In genomic region chr1:246930830-246931548, GRCh38 we compare ENCODE assay signal across 8 cellular contexts. TPM values are rescaled to one million over a fixed set of nuclear protein-coding genes. Genes with fewer than 3 reads are reported as not detected.
A peak's percentile ranks its signal among the peaks of the same experiment; 100 is the strongest.
DNase-seq lines count a peak whose midpoint lies in the region; ATAC-seq, FAIRE-seq and TF ChIP-seq lines count a peak whose summit lies in the region.

No MANE protein-coding gene starts in this region.

- TF ChIP-seq POLR2A in H54 (IDR thresholded peaks at IDR 0.05; ENCODE audit: low read depth, low read length) (no peak), HepG2 (IDR thresholded peaks at IDR 0.05; ENCODE audit: insufficient read depth in 1 of 2, low read depth in 2 of 2, low read length in 2 of 2) (no peak)

- H4K20me1 ChIP-seq in HepG2 (ENCODE audit: insufficient read depth, low read length) = peaks cover 24% of the 10 kb centered on the region

- peak; percentile 28 to 58 for DNase-seq in NCI-H2081 (lab: John Stamatoyannopoulos, UW)
- no peak for DNase-seq in NCI-H2081 treated with DMSO at 0.1 percent for 48 hours (lab: John Stamatoyannopoulos, UW)
- peak; percentile 50 for DNase-seq in H54 (ENCODE audit: insufficient read length, low spot score)
- no peak for DNase-seq in LNCaP clone FGC (ENCODE audit: low read depth)
- DNase-seq in activated CD4-positive, CD25-positive, alpha-beta regulatory T cell treated with anti-CD3 and anti-CD28 coated beads, Interleukin-2, amount 50 U/mL, for 16 hours (ENCODE audit: low read depth, low spot score) = peak; percentile 12
- peak; percentile 77 for DNase-seq in coronary artery (ENCODE audit: low spot score)
- peak; percentile 33 for DNase-seq in HepG2 (ENCODE audit: low spot score)
- DNase-seq in stimulated activated CD4-positive, alpha-beta T cell treated with anti-CD3 and anti-CD28 coated beads, TNF-alpha, amount 100 ng/mL, for 24 hours (ENCODE audit: low read depth in 3 of 3) = peak; percentile 5 to 37 (median 20)

- H3K9ac ChIP-seq in HepG2 (ENCODE audit: insufficient read depth, low read depth, low read length) = peak overlapping the region; percentile 99

- peak; percentile 47 for TF ChIP-seq RAD21 in HepG2 (CRISPR knock-in tag; IDR thresholded peaks at IDR 0.05)

- POLR2A ChIA-PET in HepG2 (lab: Yijun Ruan, JAX) = no interaction called here

- no peaks in the 10 kb centered on the region; a peak in 1 of 5 replicates for H3K27me3 ChIP-seq in HepG2 (ENCODE audit: control insufficient read depth in 1 of 2, insufficient read depth in 2 of 2, low read length in 2 of 2)

- 2% methylated on average over 24 of the region's 76 CpGs for WGBS in HepG2 (ENCODE audit: low lambda C conversion rate)

- H3K4me1 ChIP-seq in HepG2 (ENCODE audit: insufficient read depth, low read length) = peaks cover 31% of the 10 kb centered on the region

- H3K36me3 ChIP-seq in HepG2 (replicated peaks in 1 of 2; ENCODE audit: control insufficient read depth in 1 of 2, insufficient read depth in 2 of 2, low read length in 2 of 2) = peaks cover 0 to 16% of the 10 kb centered on the region in 2 experiments; a peak in 3 of 5 replicates

- TF ChIP-seq EP300 in HepG2 (IDR thresholded peaks at IDR 0.05; ENCODE audit: low read depth in 2 of 2, low read length in 2 of 2) = no peak
- no peak for TF ChIP-seq EP300 in HepG2 (CRISPR knock-in tag; IDR thresholded peaks at IDR 0.05; ENCODE audit: borderline replicate concordance)

- CTCF ChIA-PET in HepG2 (lab: Yijun Ruan, JAX; ENCODE audit: low intra/inter-chr PET ratio, low total read pairs) = no interaction called here

- FAIRE-seq in H54 (lab: Jason Lieb, UNC) (no peak), HepG2 (lab: Jason Lieb, UNC) (no peak)

- intact Hi-C loops in HepG2 (cut with micrococcal nuclease; ENCODE audit: unreplicated experiment) = loop anchor here (2.0 to 10.0 kb wide), 2 partner anchors 148 to 184 kb away; partner anchors contain the start of gene ZNF670

- H3K27ac ChIP-seq in coronary artery (peak overlapping the region; percentile 93 to 100), HepG2 (ENCODE audit: extremely low read length, insufficient read depth, low read length) (peak overlapping the region; percentile 99)

- ATAC-seq in HepG2 = 0 out of 3 replicates have a peak, but pooled peaks have one; percentile 7

- peak overlapping the region; percentile 90 for H3K4me3 ChIP-seq in LNCaP clone FGC (ENCODE audit: low read depth, low read length)
- H3K4me3 ChIP-seq in coronary artery = peak overlapping the region; percentile 100
- H3K4me3 ChIP-seq in HepG2 (replicated peaks in 1 of 3; ENCODE audit: insufficient read depth in 1 of 3, low read depth in 2 of 3, low read length in 3 of 3) = peak overlapping the region; percentile 91 to 99 (median 91)

- H3K9me3 ChIP-seq in HepG2 (ENCODE audit: low read length) = no peaks in the 10 kb centered on the region

- TF ChIP-seq CTCF in LNCaP clone FGC (IDR thresholded peaks at IDR 0.05; ENCODE audit: control insufficient read depth, extremely low read depth, insufficient read depth) = no peak
- TF ChIP-seq CTCF in coronary artery (IDR thresholded peaks at IDR 0.05) = no peak
- no peak for TF ChIP-seq CTCF in HepG2 (CRISPR knock-in tag; IDR thresholded peaks at IDR 0.05)

- H3K79me2 ChIP-seq in HepG2 (ENCODE audit: insufficient read depth, low read length) = peaks cover 48% of the 10 kb centered on the region

- BruUV-seq in HepG2 (replicated peaks; lab: Mats Ljungman, UMichigan) = no TSS peak

- H2AFZ ChIP-seq in HepG2 (ENCODE audit: low read length) = no peak overlapping the region

- peak overlapping the region; percentile 85 for H3K4me2 ChIP-seq in HepG2 (ENCODE audit: low read depth, low read length)

- in situ Hi-C loops in HepG2 (cut with HindIII; ENCODE audit: extremely low pct_ligation_motif_present, low pct_unique_long_range_greater_than_20kb) = loop anchor here (10.0 kb wide), 1 partner anchor 174 kb away; the partner anchor contains the start of gene ZNF669

TF ChIP-seq in HepG2, 621 proteins besides CTCF, POLR2A, EP300 and RAD21 (continues in another document):
- TF ChIP-seq SOX13 (IDR thresholded peaks at IDR 0.05) (no peak), SOX13 (CRISPR knock-in tag; conservative IDR thresholded peaks at IDR 0.05 in 1 of 2, IDR thresholded peaks at IDR 0.05 in 1 of 2) (no peak), E2F2 (CRISPR knock-in tag; IDR thresholded peaks at IDR 0.05; ENCODE audit: borderline replicate concordance) (no peak; the same call in 1 of the 2 replicates), PHF8 (CRISPR knock-in tag; IDR thresholded peaks at IDR 0.05) (no peak), PATZ1 (CRISPR knock-in tag; IDR thresholded peaks at IDR 0.05) (no peak), ZNF263 (CRISPR knock-in tag; IDR thresholded peaks at IDR 0.05) (peak; percentile 30; the same call in 1 of the 2 replicates), SP5 (CRISPR knock-in tag; IDR thresholded peaks at IDR 0.05; ENCODE audit: borderline replicate concordance, low read depth) (no peak), ZBTB1 (CRISPR knock-in tag; IDR thresholded peaks at IDR 0.05; ENCODE audit: borderline replicate concordance) (peak; percentile 42; the same call in 1 of the 2 replicates), HDAC2 (CRISPR knock-in tag; IDR thresholded peaks at IDR 0.05) (no peak), ZNF530 (CRISPR knock-in tag; IDR thresholded peaks at IDR 0.05; ENCODE audit: low read depth) (no peak), MXI1 (IDR thresholded peaks at IDR 0.05; ENCODE audit: borderline replicate concordance, low read depth, low read length) (no peak), SNAI1 (CRISPR knock-in tag; IDR thresholded peaks at IDR 0.05; ENCODE audit: borderline replicate concordance) (no peak), PBX3 (CRISPR knock-in tag; IDR thresholded peaks at IDR 0.05; ENCODE audit: borderline replicate concordance) (no peak)

RNA-seq across cellular contexts. Expression of gene AHCTF1, which starts 0.8 kb away (rescaled TPM):
- total RNA-seq in HepG2 (2016; rRNA removed; fragmentation: Illumina TruSeq; extraction: Trizol) = 45.9 and 73.9 TPM in 2 replicates
- total RNA-seq in HepG2 (2016; cell fraction: cytosol; rRNA removed; fragmentation: Illumina TruSeq; extraction: Trizol; ENCODE audit: low read depth) = 6.0 and 6.6 TPM in 2 replicates
- 39.2 and 70.8 TPM in 2 replicates for total RNA-seq in HepG2 (2016; cell fraction: insoluble cytoplasmic fraction; rRNA removed; fragmentation: Illumina TruSeq; extraction: Trizol)
- total RNA-seq in HepG2 (2016; cell fraction: membrane; rRNA removed; fragmentation: Illumina TruSeq; extraction: Trizol) = 12.2 and 12.4 TPM in 2 replicates
- total RNA-seq in HepG2 (2016; cell fraction: nucleus; rRNA removed; fragmentation: Illumina TruSeq; extraction: Trizol) = 61.4 and 62.6 TPM in 2 replicates
- 14.8 and 16.6 TPM in 2 replicates for polyA plus RNA-seq in HepG2 (2011; rRNA removed)
- 5.6 and 9.1 TPM in 2 replicates for polyA plus RNA-seq in HepG2 (2011; cell fraction: cytosol; rRNA removed)
- polyA plus RNA-seq in HepG2 (2011; cell fraction: nucleus; rRNA removed) = 20.3 and 21.2 TPM in 2 replicates
- 21.1 and 24.2 TPM in 2 replicates for polyA plus RNA-seq in HepG2 (2012)
- 0.44 and 1.6 TPM in 2 replicates for polyA plus RNA-seq in HepG2 (2016; cell fraction: cytosol; fragmentation: Illumina TruSeq; extraction: Trizol; ENCODE audit: low read depth)
- polyA plus RNA-seq in HepG2 (2016; cell fraction: insoluble cytoplasmic fraction; fragmentation: Illumina TruSeq; extraction: Trizol; ENCODE audit: low read depth) = 45.8 and 51.8 TPM in 2 replicates
- 2.9 and 3.1 TPM in 2 replicates for polyA plus RNA-seq in HepG2 (2016; cell fraction: membrane; fragmentation: Illumina TruSeq; extraction: Trizol; ENCODE audit: low read depth)
- polyA plus RNA-seq in HepG2 (2016; cell fraction: nucleus; fragmentation: Illumina TruSeq; extraction: Trizol; ENCODE audit: insufficient read depth, low read depth) = 80.7 and 89.7 TPM in 2 replicates
- 21.5 and 44.5 TPM in 2 replicates for polyA minus RNA-seq in HepG2 (2011; rRNA and poly(A)+ RNA removed; ENCODE audit: low replicate concordance)
- 33.4 and 40.7 TPM in 2 replicates for polyA minus RNA-seq in HepG2 (2011; cell fraction: cytosol; rRNA and poly(A)+ RNA removed)
- 95.8 and 98.5 TPM in 2 replicates for polyA minus RNA-seq in HepG2 (2011; cell fraction: nucleus; rRNA and poly(A)+ RNA removed)

Comparison
In these comparisons a context has a peak if more than half of its experiments do, and no peak if none do; other contexts are left out.
1. DNase-seq: peak in NCI-H2081 (2 of 2), H54 (single experiment), activated CD4-positive, CD25-positive, alpha-beta regulatory T cell treated with anti-CD3 and anti-CD28 coated beads, Interleukin-2, amount 50 U/mL, for 16 hours (single experiment), coronary artery (single experiment), HepG2 (single experiment) and stimulated activated CD4-positive, alpha-beta T cell treated with anti-CD3 and anti-CD28 coated beads, TNF-alpha, amount 100 ng/mL, for 24 hours (3 of 3); none in NCI-H2081 treated with DMSO at 0.1 percent for 48 hours (single experiment) and LNCaP clone FGC (single experiment).
2. Peak in every context shown above with its lines, with median percentiles within 50 percentile points of each other: H3K4me3 ChIP-seq.